Comparison of ENCODE assay signal across 8 cellular contexts in the genomic region with DNA sequence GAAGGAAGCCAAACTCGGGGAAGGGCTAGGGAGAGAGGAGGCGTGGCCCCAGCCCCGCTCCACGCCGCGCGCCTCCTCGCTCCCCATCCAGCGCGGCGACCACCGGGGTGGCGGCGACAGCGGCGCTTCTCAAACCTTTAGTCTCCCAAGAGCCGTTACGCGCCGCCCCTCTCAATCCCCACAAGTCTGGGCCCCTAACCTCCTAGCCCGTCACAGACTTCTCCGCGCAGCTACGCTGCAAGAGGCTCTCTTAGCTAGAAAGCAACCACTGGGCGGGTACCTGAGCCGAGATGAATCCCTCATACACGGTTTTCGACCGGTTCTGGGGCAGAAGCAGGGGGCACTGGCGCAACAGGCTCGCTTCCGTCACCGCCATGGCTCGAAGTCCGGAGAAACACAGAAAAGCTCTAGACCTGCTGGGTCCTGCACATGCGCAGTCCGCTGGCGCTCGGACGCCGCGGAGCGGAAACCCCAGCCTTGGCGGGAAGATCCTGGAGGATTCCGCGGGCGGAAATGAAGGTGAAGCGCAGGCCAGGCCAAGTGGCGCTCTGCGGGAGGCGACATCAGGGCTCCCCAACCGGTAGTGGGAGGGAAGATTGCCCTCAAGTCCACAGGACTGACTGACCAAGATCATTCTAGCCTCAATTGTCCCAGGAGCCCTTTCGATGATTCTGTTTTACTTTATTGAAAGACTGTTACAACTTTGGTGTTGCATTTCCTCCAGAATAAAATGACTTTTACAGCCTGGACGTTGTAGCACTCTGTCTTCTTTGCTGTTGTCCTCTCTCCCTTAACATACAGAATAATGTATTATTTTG. TPM values are rescaled to one million over a fixed set of nuclear protein-coding genes. Genes with fewer than 3 reads are reported as not detected.
DNase-seq lines count a peak whose midpoint lies in the region; ATAC-seq and TF ChIP-seq lines count a peak whose summit lies in the region.

FANCL (minus strand) TSS at position 388 of the 818 bp plus-strand sequence; CDS start at position 376, 12 bp downstream.

- DNase-seq in COLO829 (ENCODE audit: low spot score) (peak; percentile 88), GM20000 (ENCODE audit: low spot score) (peak; percentile 91), HS-5 (ENCODE audit: low read depth) (peak; percentile 72), NOMO-1 (lab: John Stamatoyannopoulos, UW; ENCODE audit: unreplicated experiment in 2 of 2) (peak; percentile 59 to 75), medulla oblongata (ENCODE audit: extremely low spot score) (peak; percentile 92)
- DNase-seq in effector memory CD8-positive, alpha-beta T cell = peak; percentile 33 to 44 (median 33)
- DNase-seq in stimulated activated CD4-positive, alpha-beta T cell treated with anti-CD3 and anti-CD28 coated beads, TNF-alpha, amount 100 ng/mL, for 48 hours (ENCODE audit: low read depth in 3 of 3) = peak; percentile 62 to 72 (median 65)

- H3K27ac Mint-ChIP-seq in effector memory CD8-positive, alpha-beta T cell = peak within 1 kb of the TSS; percentile 96 to 97

- no peak for TF ChIP-seq CTCF in GM20000 (IDR thresholded peaks at IDR 0.05; ENCODE audit: extremely low read depth, missing control alignments)

- peaks cover 7 to 32% of the 10 kb centered on the region in 2 donors for H3K4me1 Mint-ChIP-seq in effector memory CD8-positive, alpha-beta T cell (ENCODE audit: low read depth in 2 of 2)

- ATAC-seq in effector memory CD8-positive, alpha-beta T cell (replicated peaks) = peak; percentile 82

- peaks cover 3% of the 10 kb centered on the region for H3K36me3 Mint-ChIP-seq in effector memory CD8-positive, alpha-beta T cell (ENCODE audit: insufficient read depth)

- H3K27me3 Mint-ChIP-seq in effector memory CD8-positive, alpha-beta T cell = peaks cover 0 to 11% of the 10 kb centered on the region in 2 donors

- CTCF ChIA-PET in activated CD8-positive, alpha-beta memory T cell treated with anti-CD3 and anti-CD28 coated beads for 36 hours (lab: Charles Lee) = no interaction called here

- peak within 1 kb of the TSS; percentile 98 to 99 for H3K4me3 Mint-ChIP-seq in effector memory CD8-positive, alpha-beta T cell

- no peaks in the 10 kb centered on the region for H3K9me3 Mint-ChIP-seq in effector memory CD8-positive, alpha-beta T cell

- POLR2A ChIA-PET in activated CD8-positive, alpha-beta memory T cell treated with anti-CD3 and anti-CD28 coated beads for 36 hours (lab: Charles Lee) = no interaction called here

RNA-seq across cellular contexts. Expression of gene FANCL, which starts in this region (rescaled TPM):
- total RNA-seq in activated CD8-positive, alpha-beta memory T cell treated with anti-CD3 and anti-CD28 coated beads for 36 hours = 10 to 100 TPM; 27.1 to 27.3 TPM

Comparison
In these comparisons a context has a peak if more than half of its experiments do, and no peak if none do; other contexts are left out.
1. Peak in every context shown above with its lines: DNase-seq and ATAC-seq.
2. DNase-seq: peak in every context shown above with its lines; median percentile 92 in medulla oblongata; 91 in GM20000; 88 in COLO829; 72 in HS-5; 67 in NOMO-1; 65 in stimulated activated CD4-positive, alpha-beta T cell treated with anti-CD3 and anti-CD28 coated beads, TNF-alpha, amount 100 ng/mL, for 48 hours; 33 in effector memory CD8-positive, alpha-beta T cell.